Comparison of ENCODE assay signal across 18 cellular contexts in the genomic region with DNA sequence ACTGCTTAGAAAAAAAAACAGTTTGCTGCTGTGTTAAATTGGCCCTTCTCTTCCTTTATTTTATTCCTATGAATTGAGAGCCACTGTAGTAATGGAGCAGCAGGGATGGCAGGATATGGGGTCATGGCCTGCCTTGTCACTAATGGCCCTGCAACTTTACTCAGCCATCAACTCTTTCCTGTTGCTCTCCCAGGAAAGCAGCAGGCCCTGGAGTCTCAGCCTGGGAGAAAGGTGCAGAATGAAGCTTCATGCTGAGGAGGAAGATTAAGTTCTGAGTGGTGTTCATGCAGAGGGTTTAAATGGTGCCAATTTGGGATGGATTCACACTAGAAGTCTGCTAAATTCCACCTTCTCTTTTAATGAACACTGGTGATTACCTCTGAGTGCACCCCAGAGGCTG.
"Had no signal": no experiment of that assay in that cellular context is flagged by ENCODE, and none has a peak within 500 bp of the region (broad histone marks: within the 10 kb centered on the region; RNA-seq: fewer than 3 reads in every experiment).

No MANE protein-coding gene starts in this region.

- H3K27me3 ChIP-seq: dorsolateral prefrontal cortex, left lung, pancreas, right lobe of liver, tibial nerve, upper lobe of left lung had no signal

- H3K4me1 ChIP-seq: left lung, pancreas, right lobe of liver, tibial nerve, upper lobe of left lung had no signal

- H3K9me3 ChIP-seq: right lobe of liver had no signal

- DNase-seq: dorsolateral prefrontal cortex; effector CD4-positive, alpha-beta T cell; head of caudate nucleus; left cardiac atrium; left lung; mesenchymal stem cell; mucosa of descending colon; naive B cell; occipital lobe; pancreas; right lobe of liver; small intestine; stimulated activated CD4-positive, alpha-beta T cell treated with anti-CD3 and anti-CD28 coated beads, Interleukin-15, amount 100 ng/mL, for 24 hours; stimulated activated CD4-positive, alpha-beta T cell treated with anti-CD3 and anti-CD28 coated beads, Interleukin-2, amount 100 ng/mL, for 48 hours; stimulated activated naive B cell treated with anti-CD40 and anti-IgM and Interleukin-4, amounts not matched to agents 10 μg/mL and 1 μg/mL and 100 μg/mL, for 72 hours; upper lobe of left lung had no signal

- H3K36me3 ChIP-seq: left lung, pancreas, right lobe of liver, thoracic aorta, tibial nerve, upper lobe of left lung had no signal

- H3K4me3 ChIP-seq: dorsolateral prefrontal cortex, left lung, mucosa of descending colon, pancreas, right lobe of liver, thoracic aorta, tibial nerve, upper lobe of left lung had no signal

- H3K27ac ChIP-seq: dorsolateral prefrontal cortex, left lung, pancreas, right lobe of liver, thoracic aorta, tibial nerve, upper lobe of left lung had no signal
